26 cellular contexts compared by ENCODE assay signal in genomic region chr18:49638209-49638785, GRCh38.
"Had no signal": no experiment of that assay in that cellular context is flagged by ENCODE, and none has a peak within 500 bp of the region (broad histone marks: within the 10 kb centered on the region; RNA-seq: fewer than 3 reads in every experiment).

No MANE protein-coding gene starts in this region.

- ATAC-seq: activated CD8-positive, alpha-beta memory T cell treated with anti-CD3 and anti-CD28 coated beads, Interleukin-2, amount 10 ng/mL, durations not matched to agents 7 days and 5 days; activated CD8-positive, alpha-beta T cell treated with anti-CD3 and anti-CD28 coated beads for 36 hours; esophagus mucosa; left ventricle myocardium superior; stimulated activated naive CD8-positive, alpha-beta T cell treated with anti-CD3 and anti-CD28 coated beads, Interleukin-15, Interleukin-2, amounts not matched to agents 100 U/mL and 50 U/mL, for 24 hours had no signal

- H3K36me3 ChIP-seq: neutrophil, ovary had no signal

- H3K9me3 Mint-ChIP-seq: activated CD4-positive, alpha-beta T cell treated with anti-CD3 and anti-CD28 coated beads, Interleukin-2, amount 10 ng/mL, durations not matched to agents 7 days and 5 days; activated CD8-positive, alpha-beta T cell treated with anti-CD3 and anti-CD28 coated beads for 36 hours; natural killer cell treated with Interleukin-12 subunit alpha and Interleukin-12 subunit beta and Interleukin-15 and Interleukin-18, amount 100 ng/mL, for 72 hours had no signal

- FAIRE-seq: endothelial cell of umbilical vein had no signal

- H3K27ac ChIP-seq: neutrophil, ovary, VCaP had no signal

- H3K4me3 Mint-ChIP-seq: activated CD4-positive, alpha-beta T cell treated with anti-CD3 and anti-CD28 coated beads, Interleukin-2, amount 10 ng/mL, durations not matched to agents 7 days and 5 days; activated CD8-positive, alpha-beta memory T cell treated with anti-CD3 and anti-CD28 coated beads, Interleukin-2, amount 10 ng/mL, durations not matched to agents 7 days and 5 days; activated CD8-positive, alpha-beta T cell treated with anti-CD3 and anti-CD28 coated beads for 36 hours; brain; immature natural killer cell; natural killer cell treated with Interleukin-12 subunit alpha and Interleukin-12 subunit beta and Interleukin-15 and Interleukin-18, amount 100 ng/mL, for 72 hours had no signal

- H3K27ac Mint-ChIP-seq: activated CD4-positive, alpha-beta T cell treated with anti-CD3 and anti-CD28 coated beads, Interleukin-2, amount 10 ng/mL, durations not matched to agents 7 days and 5 days; activated CD8-positive, alpha-beta memory T cell treated with anti-CD3 and anti-CD28 coated beads, Interleukin-2, amount 10 ng/mL, durations not matched to agents 7 days and 5 days; activated CD8-positive, alpha-beta T cell treated with anti-CD3 and anti-CD28 coated beads for 36 hours; immature natural killer cell; natural killer cell treated with Interleukin-12 subunit alpha and Interleukin-12 subunit beta and Interleukin-15 and Interleukin-18, amount 100 ng/mL, for 72 hours had no signal

- H3K9me3 ChIP-seq: neutrophil, ovary had no signal

- DNase-seq: activated CD4-positive, alpha-beta T cell treated with anti-CD3 and anti-CD28 coated beads, Interleukin-2, amount 10 ng/mL, durations not matched to agents 7 days and 5 days; activated CD4-positive, CD25-positive, alpha-beta regulatory T cell treated with anti-CD3 and anti-CD28 coated beads, Interleukin-2, amount 50 U/mL, for 72 hours; activated CD8-positive, alpha-beta memory T cell treated with anti-CD3 and anti-CD28 coated beads, Interleukin-2, amount 10 ng/mL, durations not matched to agents 7 days and 5 days; activated CD8-positive, alpha-beta T cell treated with anti-CD3 and anti-CD28 coated beads for 36 hours; activated gamma-delta T cell; activated naive CD4-positive, alpha-beta T cell treated with anti-CD3 and anti-CD28 coated beads, Interleukin-2, amount 50 U/mL, for 16 hours; activated T-cell treated with anti-CD3 and anti-CD28 coated beads for 4 hours; anterior cingulate cortex; caudate nucleus; dermis blood vessel endothelial cell; effector CD8-positive, alpha-beta T cell; foreskin melanocyte; immature natural killer cell; kidney glomerular epithelial cell; left ventricle myocardium superior; ovary; stimulated activated CD4-positive, alpha-beta T cell treated with anti-CD3 and anti-CD28 coated beads, Interleukin-12 subunit alpha, Interleukin-12 subunit beta, amount 100 ng/mL, for 4 hours; stimulated activated CD4-positive, alpha-beta T cell treated with anti-CD3 and anti-CD28 coated beads, Interleukin-4, amount 100 ng/mL, for 4 hours; stimulated activated naive CD8-positive, alpha-beta T cell treated with anti-CD3 and anti-CD28 coated beads, Interleukin-15, Interleukin-2, amounts not matched to agents 100 U/mL and 50 U/mL, for 24 hours; T-helper 9 cell had no signal

- H3K4me1 Mint-ChIP-seq: activated CD4-positive, alpha-beta T cell treated with anti-CD3 and anti-CD28 coated beads, Interleukin-2, amount 10 ng/mL, durations not matched to agents 7 days and 5 days; activated CD8-positive, alpha-beta memory T cell treated with anti-CD3 and anti-CD28 coated beads, Interleukin-2, amount 10 ng/mL, durations not matched to agents 7 days and 5 days; immature natural killer cell had no signal

- H3K4me3 ChIP-seq: ovary had no signal

- H3K36me3 Mint-ChIP-seq: activated CD8-positive, alpha-beta memory T cell treated with anti-CD3 and anti-CD28 coated beads, Interleukin-2, amount 10 ng/mL, durations not matched to agents 7 days and 5 days; brain; natural killer cell treated with Interleukin-12 subunit alpha and Interleukin-12 subunit beta and Interleukin-15 and Interleukin-18, amount 100 ng/mL, for 72 hours had no signal

- H3K27me3 ChIP-seq: neutrophil, ovary had no signal
